ENCODE assay signal across 1 cellular context in genomic region chr10:25061711-25062455, GRCh38.
TF ChIP-seq lines count a peak whose summit lies in the region.

No MANE protein-coding gene starts in this region.

TF ChIP-seq in HepG2, 621 proteins besides CTCF, POLR2A, EP300 and RAD21 (continued from another document and continues in another):
- TF ChIP-seq PRDM10 (CRISPR knock-in tag; IDR thresholded peaks at IDR 0.05; ENCODE audit: low read depth) (no peak), ZUFSP (CRISPR knock-in tag; IDR thresholded peaks at IDR 0.05; ENCODE audit: borderline replicate concordance) (no peak), ZSCAN5A (CRISPR knock-in tag; IDR thresholded peaks at IDR 0.05; ENCODE audit: borderline replicate concordance) (0 out of 2 replicates have a peak, but pooled peaks have one; percentile 47), ZBTB37 (CRISPR knock-in tag; IDR thresholded peaks at IDR 0.05) (no peak), ZBTB46 (CRISPR knock-in tag; IDR thresholded peaks at IDR 0.05; ENCODE audit: borderline replicate concordance) (no peak), ZBTB26 (CRISPR knock-in tag; IDR thresholded peaks at IDR 0.05; ENCODE audit: borderline replicate concordance) (no peak), CREB1 (IDR thresholded peaks at IDR 0.05) (peak; percentile 24; the same call in 1 of the 2 replicates), CREB1 (CRISPR knock-in tag; IDR thresholded peaks at IDR 0.05) (0 out of 2 replicates have a peak, but pooled peaks have one; percentile 20), ZGPAT (CRISPR knock-in tag; IDR thresholded peaks at IDR 0.05) (no peak), ZBTB39 (CRISPR knock-in tag; IDR thresholded peaks at IDR 0.05) (no peak), ZNF850 (CRISPR knock-in tag; conservative IDR thresholded peaks at IDR 0.05) (no peak), TEF (CRISPR knock-in tag; IDR thresholded peaks at IDR 0.05) (no peak), ZNF766 (CRISPR knock-in tag; IDR thresholded peaks at IDR 0.05; ENCODE audit: borderline replicate concordance) (no peak), ZNF746 (CRISPR knock-in tag; IDR thresholded peaks at IDR 0.05) (no peak), NCOA5 (CRISPR knock-in tag; IDR thresholded peaks at IDR 0.05) (no peak), POLR2AphosphoS2 (IDR thresholded peaks at IDR 0.05; ENCODE audit: low read depth, low read length) (no peak), ZNF407 (CRISPR knock-in tag; IDR thresholded peaks at IDR 0.05; ENCODE audit: not compliant biosample characterization) (no peak), DNMT3B (CRISPR knock-in tag; conservative IDR thresholded peaks at IDR 0.05) (no peak), ZBTB7A (CRISPR knock-in tag; IDR thresholded peaks at IDR 0.05) (no peak), ARHGAP35 (CRISPR knock-in tag; IDR thresholded peaks at IDR 0.05; ENCODE audit: borderline replicate concordance) (no peak), ZNF776 (CRISPR knock-in tag; IDR thresholded peaks at IDR 0.05) (no peak), NFRKB (IDR thresholded peaks at IDR 0.05) (no peak), ZBTB1 (CRISPR knock-in tag; IDR thresholded peaks at IDR 0.05; ENCODE audit: borderline replicate concordance) (no peak), IRX3 (CRISPR knock-in tag; IDR thresholded peaks at IDR 0.05; ENCODE audit: borderline replicate concordance, low read depth) (no peak), ELF4 (CRISPR knock-in tag; IDR thresholded peaks at IDR 0.05; ENCODE audit: borderline replicate concordance) (no peak), TRIM24 (CRISPR knock-in tag; IDR thresholded peaks at IDR 0.05) (no peak), NBN (conservative IDR thresholded peaks at IDR 0.05) (no peak)
